20 cellular contexts compared by ENCODE assay signal in genomic region chr2:108870069-108870644, GRCh38.
"Had no signal": no experiment of that assay in that cellular context is flagged by ENCODE, and none has a peak within 500 bp of the region (broad histone marks: within the 10 kb centered on the region; RNA-seq: fewer than 3 reads in every experiment).

No MANE protein-coding gene starts in this region.

- H3K27me3 Mint-ChIP-seq: naive thymus-derived CD8-positive, alpha-beta T cell; stimulated activated naive B cell treated with anti-CD40 and anti-IgM and Interleukin-4, amounts not matched to agents 10 μg/mL and 1 μg/mL and 100 μg/mL, for 72 hours; stimulated activated naive CD8-positive, alpha-beta T cell treated with anti-CD3 and anti-CD28 coated beads, Interleukin-15, amount 100 ng/mL, for 72 hours had no signal

- H3K4me3 Mint-ChIP-seq: stimulated activated naive B cell treated with anti-CD40 and anti-IgM and Interleukin-4, amounts not matched to agents 10 μg/mL and 1 μg/mL and 100 μg/mL, for 72 hours; stimulated activated naive CD8-positive, alpha-beta T cell treated with anti-CD3 and anti-CD28 coated beads, Interleukin-15, amount 100 ng/mL, for 72 hours had no signal

- H3K4me1 ChIP-seq: gastrocnemius medialis, heart right ventricle, sigmoid colon, testis, tibial nerve, upper lobe of right lung, vagina had no signal

- H3K4me1 Mint-ChIP-seq: stimulated activated naive B cell treated with anti-CD40 and anti-IgM and Interleukin-4, amounts not matched to agents 10 μg/mL and 1 μg/mL and 100 μg/mL, for 72 hours had no signal

- H3K27ac Mint-ChIP-seq: naive thymus-derived CD8-positive, alpha-beta T cell; stimulated activated naive B cell treated with anti-CD40 and anti-IgM and Interleukin-4, amounts not matched to agents 10 μg/mL and 1 μg/mL and 100 μg/mL, for 72 hours; stimulated activated naive CD8-positive, alpha-beta T cell treated with anti-CD3 and anti-CD28 coated beads, Interleukin-15, amount 100 ng/mL, for 72 hours had no signal

- H3K27me3 ChIP-seq: gastrocnemius medialis, heart right ventricle, sigmoid colon, testis, tibial nerve, upper lobe of right lung, vagina had no signal

- H3K27ac ChIP-seq: gastrocnemius medialis, heart right ventricle, sigmoid colon, skin epidermis, testis, tibial nerve, upper lobe of right lung, vagina had no signal

- H3K4me3 ChIP-seq: gastrocnemius medialis, heart right ventricle, sigmoid colon, skin epidermis, testis, tibial nerve, upper lobe of right lung, vagina had no signal

- DNase-seq: dermis blood vessel endothelial cell; effector CD4-positive, alpha-beta T cell; gastrocnemius medialis; heart right ventricle; hypothalamus; kidney glomerular epithelial cell; mesendoderm; naive thymus-derived CD8-positive, alpha-beta T cell; posterior cingulate gyrus; sigmoid colon; stimulated activated CD4-positive, alpha-beta T cell treated with anti-CD3 and anti-CD28 coated beads, Interleukin-2, amount 100 ng/mL, for 24 hours; stimulated activated CD4-positive, alpha-beta T cell treated with anti-CD3 and anti-CD28 coated beads, Interleukin-4, amount 100 ng/mL, for 4 hours; stimulated activated naive B cell treated with anti-CD40 and anti-IgM and Interleukin-4, amounts not matched to agents 10 μg/mL and 1 μg/mL and 100 μg/mL, for 72 hours; stimulated activated naive CD8-positive, alpha-beta T cell treated with anti-CD3 and anti-CD28 coated beads, Interleukin-15, amount 100 ng/mL, for 72 hours; testis; upper lobe of right lung had no signal

- FAIRE-seq: endometrium had no signal

- ATAC-seq: gastrocnemius medialis; heart right ventricle; naive thymus-derived CD8-positive, alpha-beta T cell; stimulated activated naive B cell treated with anti-CD40 and anti-IgM and Interleukin-4, amounts not matched to agents 10 μg/mL and 1 μg/mL and 100 μg/mL, for 72 hours; stimulated activated naive CD8-positive, alpha-beta T cell treated with anti-CD3 and anti-CD28 coated beads, Interleukin-15, amount 100 ng/mL, for 72 hours; upper lobe of right lung had no signal

- H3K36me3 ChIP-seq: gastrocnemius medialis, heart right ventricle, sigmoid colon, upper lobe of right lung, vagina had no signal

- H3K9me3 ChIP-seq: testis, upper lobe of right lung, vagina had no signal
